ENCODE assay signal across 18 cellular contexts in the genomic region with DNA sequence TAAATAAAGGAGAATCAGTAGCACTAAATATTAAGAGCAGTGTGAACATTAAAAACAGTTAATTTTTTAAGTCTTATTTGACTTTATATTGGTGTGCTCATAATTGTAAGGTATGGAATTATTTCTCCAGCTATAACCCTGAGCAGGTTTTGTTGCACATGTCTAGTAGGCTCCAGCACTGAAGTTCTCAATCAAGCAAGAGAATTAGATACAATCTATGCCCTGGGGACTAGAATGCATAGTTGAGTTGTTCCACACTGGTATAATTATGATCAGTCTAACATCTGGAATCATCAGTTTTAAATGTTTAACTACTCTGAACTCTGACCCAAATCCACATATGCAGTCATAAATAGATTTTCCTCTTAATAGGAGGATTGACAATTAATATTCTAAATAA.
DNase-seq lines count a peak whose midpoint lies in the region; ATAC-seq and TF ChIP-seq lines count a peak whose summit lies in the region.
"Had no signal": no experiment of that assay in that cellular context is flagged by ENCODE, and none has a peak within 500 bp of the region (broad histone marks: within the 10 kb centered on the region; RNA-seq: fewer than 3 reads in every experiment).

No MANE protein-coding gene starts in this region.

- H3K4me3 ChIP-seq in SK-N-MC (no peak overlapping the region), fibroblast of mammary gland (ENCODE audit: control insufficient read depth, low read depth, low read length) (no peak overlapping the region), transverse colon (no peak overlapping the region)
- H3K4me3 ChIP-seq: BLaER1 treated with 17β-estradiol and CSF1 and Interleukin-3, amounts not matched to agents 10 nM and 100 nM had no signal

- H3K9me3 ChIP-seq in SK-N-MC (ENCODE audit: low read depth, low read length): no peaks in the 10 kb centered on the region
- no peaks in the 10 kb centered on the region for H3K9me3 ChIP-seq in transverse colon

- H3K27ac ChIP-seq in SK-N-MC: no peak overlapping the region
- no peak overlapping the region for H3K27ac ChIP-seq in transverse colon
- H3K27ac ChIP-seq: BLaER1 treated with 17β-estradiol and CSF1 and Interleukin-3, amounts not matched to agents 10 nM and 100 nM had no signal

- ATAC-seq in HG02763 (IDR thresholded peaks at IDR 0.05; ENCODE audit: unreplicated experiment): no peak

- H3K4me1 ChIP-seq in transverse colon: no peaks in the 10 kb centered on the region

- DNase-seq in COLO829 (ENCODE audit: low spot score) (peak; percentile 40), NCI-H2171 treated with DMSO at 0.1 percent for 48 hours (lab: John Stamatoyannopoulos, UW) (peak; percentile 92), SK-N-MC (ENCODE audit: low read depth, low spot score) (peak; percentile 35), fibroblast of mammary gland (ENCODE audit: low read depth) (peak; percentile 7), RKO (ENCODE audit: low spot score) (no peak), transverse colon (no peak)
- DNase-seq: CD8-positive, alpha-beta memory T cell; H9; Karpas-422; MM.1S; NCI-H1092 treated with DMSO at 0.1 percent for 48 hours; NCI-H146; NCI-H2081; NCI-H82; SHP77; T-helper 1 cell had no signal

- no peak for TF ChIP-seq CTCF in fibroblast of mammary gland (conservative IDR thresholded peaks at IDR 0.05; ENCODE audit: control insufficient read depth, insufficient read depth, low read depth, low read length)
- no peak for TF ChIP-seq CTCF in transverse colon (IDR thresholded peaks at IDR 0.05)

- no peak for TF ChIP-seq POLR2A in transverse colon (IDR thresholded peaks at IDR 0.05)

- TF ChIP-seq EP300 in transverse colon (IDR thresholded peaks at IDR 0.05; ENCODE audit: low read depth): no peak

- no peak overlapping the region for H3K9ac ChIP-seq in SK-N-MC (ENCODE audit: insufficient read length)
- H3K9ac ChIP-seq: BLaER1 treated with 17β-estradiol and CSF1 and Interleukin-3, amounts not matched to agents 10 nM and 100 nM had no signal

- H3K36me3 ChIP-seq in SK-N-MC (ENCODE audit: insufficient read depth, low read length) (no peaks in the 10 kb centered on the region), transverse colon (no peaks in the 10 kb centered on the region)
- H3K36me3 ChIP-seq: BLaER1 treated with 17β-estradiol and CSF1 and Interleukin-3, amounts not matched to agents 10 nM and 100 nM had no signal

- no peaks in the 10 kb centered on the region for H3K27me3 ChIP-seq in transverse colon
- H3K27me3 ChIP-seq: BLaER1 treated with 17β-estradiol and CSF1 and Interleukin-3, amounts not matched to agents 10 nM and 100 nM had no signal

- in situ Hi-C loops in transverse colon (cut with MboI; ENCODE audit: low pct_ligation_motif_present in 1 of 4, low pct_unique_long_range_greater_than_20kb in 1 of 4, low sequenced_read_pairs in 3 of 4): no loop called here

- intact Hi-C loops in transverse colon (cut with DNase I; ENCODE audit: low total_unique reads): no loop called here

Comparison
In these comparisons a context has a peak if more than half of its experiments do, and no peak if none do; other contexts are left out.
1. DNase-seq: peak in COLO829 (single experiment), NCI-H2171 treated with DMSO at 0.1 percent for 48 hours (single experiment), SK-N-MC (single experiment) and fibroblast of mammary gland (single experiment); none in RKO (single experiment) and transverse colon (single experiment).